ENCODE assay signal across 24 cellular contexts in genomic region chr12:123840765-123841425, GRCh38.
DNase-seq lines count a peak whose midpoint lies in the region; ATAC-seq and TF ChIP-seq lines count a peak whose summit lies in the region.
"Had no signal": no experiment of that assay in that cellular context is flagged by ENCODE, and none has a peak within 500 bp of the region (broad histone marks: within the 10 kb centered on the region; RNA-seq: fewer than 3 reads in every experiment).

No MANE protein-coding gene starts in this region.

- peak overlapping the region; percentile 47 for H3K4me2 ChIP-seq in smooth muscle cell
- H3K4me2 ChIP-seq: SK-N-SH had no signal

- DNase-seq in NCI-H748 (lab: John Stamatoyannopoulos, UW; ENCODE audit: unreplicated experiment), result peak; percentile 15
- DNase-seq in NCI-H748 treated with DMSO at 0.1 percent for 48 hours (lab: John Stamatoyannopoulos, UW), result no peak
- peak; percentile 41 for DNase-seq in amniotic epithelial cell (ENCODE audit: low read depth)
- peak; percentile 10 for DNase-seq in left kidney (ENCODE audit: low read depth, low spot score)
- no peak for DNase-seq in smooth muscle cell (lab: John Stamatoyannopoulos, UW; ENCODE audit: unreplicated experiment)
- no peak for DNase-seq in NOMO-1 treated with DMSO at 0.1 percent for 48 hours (lab: John Stamatoyannopoulos, UW; ENCODE audit: unreplicated experiment)
- DNase-seq: ACHN; BE2C; Calu3; CD8-positive, alpha-beta memory T cell; DMS79 treated with DMSO at 0.1 percent for 48 hours; GF-D8; H7; NCI-H1092 treated with DMSO at 0.1 percent for 48 hours; NCI-H1436 treated with DMSO at 0.1 percent for 48 hours; NCI-H187 treated with DMSO at 0.1 percent for 48 hours; NCI-H2171 treated with DMSO at 0.1 percent for 48 hours; NCI-H345; NCI-H510A treated with DMSO at 0.1 percent for 48 hours; NCI-H774; PC-3; SK-N-SH had no signal

- no peaks in the 10 kb centered on the region for H4K20me1 ChIP-seq in smooth muscle cell (ENCODE audit: low read depth)

- no peak overlapping the region for H3K4me3 ChIP-seq in smooth muscle cell

- H3K9me3 ChIP-seq in smooth muscle cell (replicated peaks; ENCODE audit: low read depth), result no peaks in the 10 kb centered on the region
- H3K9me3 ChIP-seq: BE2C, SK-N-SH had no signal

- no peak for TF ChIP-seq CTCF in smooth muscle cell (IDR thresholded peaks at IDR 0.05; ENCODE audit: borderline replicate concordance, insufficient read depth, poor library complexity, severe bottlenecking)

- no peaks in the 10 kb centered on the region for H3K36me3 ChIP-seq in smooth muscle cell (ENCODE audit: low read depth)
- H3K36me3 ChIP-seq: BE2C had no signal

- H3K4me1 ChIP-seq in smooth muscle cell (ENCODE audit: low read depth), result peaks cover 4% of the 10 kb centered on the region
- H3K4me1 ChIP-seq: BE2C had no signal

- no peaks in the 10 kb centered on the region for H3F3A ChIP-seq in smooth muscle cell (ENCODE audit: low read depth)

- H3K27me3 ChIP-seq in smooth muscle cell (ENCODE audit: low read depth), result no peaks in the 10 kb centered on the region
- H3K27me3 ChIP-seq: BE2C had no signal

- no peak overlapping the region for H2AFZ ChIP-seq in smooth muscle cell (ENCODE audit: low read depth)

- H3K27ac ChIP-seq in smooth muscle cell (ENCODE audit: low read depth), result peak overlapping the region; percentile 60
- H3K27ac ChIP-seq: 22Rv1 had no signal

- no peak for ATAC-seq in HG03097 (IDR thresholded peaks at IDR 0.05; ENCODE audit: low FRiP score, unreplicated experiment)
- ATAC-seq: PC-3 had no signal

- 87% methylated on average over 16 of the region's 16 CpGs for WGBS in smooth muscle cell (ENCODE audit: low lambda C conversion rate)

- no peak overlapping the region for H3K9ac ChIP-seq in smooth muscle cell (ENCODE audit: low read depth)
- H3K9ac ChIP-seq: SK-N-SH had no signal

- H3K79me2 ChIP-seq in smooth muscle cell (ENCODE audit: low read depth), result no peaks in the 10 kb centered on the region

Comparison
In these comparisons a context has a peak if more than half of its experiments do, and no peak if none do; other contexts are left out.
1. DNase-seq: peak in NCI-H748 (single experiment), amniotic epithelial cell (single experiment) and left kidney (single experiment); none in NCI-H748 treated with DMSO at 0.1 percent for 48 hours (single experiment), smooth muscle cell (single experiment) and NOMO-1 treated with DMSO at 0.1 percent for 48 hours (single experiment).